ENCODE assay signal across 8 cellular contexts in the genomic region with DNA sequence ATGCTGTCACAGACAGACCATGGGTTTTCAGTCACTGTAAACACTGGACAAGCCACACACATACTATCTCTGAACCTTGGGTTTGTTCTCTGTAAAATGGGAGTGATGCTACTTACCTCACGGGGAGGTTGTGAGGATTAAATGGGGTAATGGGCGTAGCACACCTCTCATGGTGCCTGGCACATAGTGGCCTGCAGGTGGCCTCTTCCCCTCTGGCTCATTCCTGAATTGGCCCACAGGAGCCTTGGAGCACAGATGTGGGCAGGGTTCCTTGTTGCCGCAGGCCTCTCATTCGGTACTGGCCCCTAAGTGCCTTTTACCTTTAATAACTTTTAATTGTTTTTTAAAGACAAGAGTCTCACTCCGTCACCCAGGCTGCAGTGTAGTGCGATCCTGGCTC. TPM values are rescaled to one million over a fixed set of nuclear protein-coding genes. Genes with fewer than 3 reads are reported as not detected.
DNase-seq lines count a peak whose midpoint lies in the region; ATAC-seq and TF ChIP-seq lines count a peak whose summit lies in the region.

No MANE protein-coding gene starts in this region.

- peaks cover 92% of the 10 kb centered on the region for H3K4me1 Mint-ChIP-seq in chondrocyte (ENCODE audit: low read depth)

- H3K4me2 ChIP-seq in osteoblast (ENCODE audit: insufficient read depth, low read length), result no peak overlapping the region

- no peak overlapping the region for H2AFZ ChIP-seq in osteoblast (ENCODE audit: low read length)

- peaks cover 7% of the 10 kb centered on the region for H3K36me3 Mint-ChIP-seq in chondrocyte (ENCODE audit: low read depth)

- TF ChIP-seq CTCF in chondrocyte (IDR thresholded peaks at IDR 0.05), result peak; percentile 69
- peak; percentile 47 for TF ChIP-seq CTCF in osteoblast (IDR thresholded peaks at IDR 0.05; ENCODE audit: extremely low read depth, low read depth, low read length)

- H3K27ac ChIP-seq in osteoblast (ENCODE audit: low read depth, low read length), result peak overlapping the region; percentile 88

- H3K9me3 Mint-ChIP-seq in chondrocyte (ENCODE audit: low read depth), result no peaks in the 10 kb centered on the region

- no peak for ATAC-seq in GM19035 (IDR thresholded peaks at IDR 0.05; ENCODE audit: unreplicated experiment)

- peaks cover 54% of the 10 kb centered on the region for H4K20me1 ChIP-seq in osteoblast (ENCODE audit: insufficient read depth, low read length)

- H3K4me1 ChIP-seq in osteoblast (ENCODE audit: insufficient read depth, low read length), result peaks cover 89% of the 10 kb centered on the region

- H3K9me3 ChIP-seq in osteoblast (ENCODE audit: low read depth, low read length), result no peaks in the 10 kb centered on the region

- no peak overlapping the region for H3K4me3 ChIP-seq in osteoblast (ENCODE audit: insufficient read depth, low read length)

- H3K79me2 ChIP-seq in osteoblast (ENCODE audit: insufficient read depth, low read length), result peaks cover 98% of the 10 kb centered on the region

- H3K27ac Mint-ChIP-seq in chondrocyte (ENCODE audit: unreplicated experiment), result peak overlapping the region; percentile 23

- DNase-seq in DMS 273 (lab: John Stamatoyannopoulos, UW; ENCODE audit: unreplicated experiment), result peak; percentile 39
- DNase-seq in DMS 273 treated with DMSO at 0.1 percent for 48 hours (lab: John Stamatoyannopoulos, UW), result no peak
- DNase-seq in M059J (ENCODE audit: low read depth), result peak; percentile 50
- no peak for DNase-seq in chondrocyte (ENCODE audit: low spot score)
- DNase-seq in osteoblast (ENCODE audit: insufficient read length, low spot score, missing footprints), result no peak
- no peak for DNase-seq in Ammon's horn (ENCODE audit: low spot score)
- DNase-seq in anterior cingulate cortex (lab: John Stamatoyannopoulos, UW), result no peak

- H3K27me3 Mint-ChIP-seq in chondrocyte (ENCODE audit: low read depth), result no peaks in the 10 kb centered on the region

- peaks cover 73% of the 10 kb centered on the region for H3K36me3 ChIP-seq in osteoblast (ENCODE audit: insufficient read depth, low read length)

- H3K27me3 ChIP-seq in osteoblast (ENCODE audit: insufficient read depth, low read length), result no peaks in the 10 kb centered on the region

- H3K4me3 Mint-ChIP-seq in chondrocyte (ENCODE audit: unreplicated experiment), result no peak overlapping the region

RNA-seq across cellular contexts. Expression of gene MICAL2, which starts 11.7 kb away (rescaled TPM):
- total RNA-seq in M059J (2014; rRNA removed; shearing (Covaris generic)), result 120 and 173 TPM in 2 replicates
- total RNA-seq in chondrocyte (296 to 393 TPM (median 372 TPM) in 3 replicates), osteoblast (109 and 156 TPM in 2 replicates)

Comparison
In these comparisons a context has a peak if more than half of its experiments do, and no peak if none do; other contexts are left out.
1. DNase-seq: peak in DMS 273 (single experiment) and M059J (single experiment); none in DMS 273 treated with DMSO at 0.1 percent for 48 hours (single experiment), chondrocyte (single experiment), osteoblast (single experiment), Ammon's horn (single experiment) and anterior cingulate cortex (0 of 58).